In the genomic region with DNA sequence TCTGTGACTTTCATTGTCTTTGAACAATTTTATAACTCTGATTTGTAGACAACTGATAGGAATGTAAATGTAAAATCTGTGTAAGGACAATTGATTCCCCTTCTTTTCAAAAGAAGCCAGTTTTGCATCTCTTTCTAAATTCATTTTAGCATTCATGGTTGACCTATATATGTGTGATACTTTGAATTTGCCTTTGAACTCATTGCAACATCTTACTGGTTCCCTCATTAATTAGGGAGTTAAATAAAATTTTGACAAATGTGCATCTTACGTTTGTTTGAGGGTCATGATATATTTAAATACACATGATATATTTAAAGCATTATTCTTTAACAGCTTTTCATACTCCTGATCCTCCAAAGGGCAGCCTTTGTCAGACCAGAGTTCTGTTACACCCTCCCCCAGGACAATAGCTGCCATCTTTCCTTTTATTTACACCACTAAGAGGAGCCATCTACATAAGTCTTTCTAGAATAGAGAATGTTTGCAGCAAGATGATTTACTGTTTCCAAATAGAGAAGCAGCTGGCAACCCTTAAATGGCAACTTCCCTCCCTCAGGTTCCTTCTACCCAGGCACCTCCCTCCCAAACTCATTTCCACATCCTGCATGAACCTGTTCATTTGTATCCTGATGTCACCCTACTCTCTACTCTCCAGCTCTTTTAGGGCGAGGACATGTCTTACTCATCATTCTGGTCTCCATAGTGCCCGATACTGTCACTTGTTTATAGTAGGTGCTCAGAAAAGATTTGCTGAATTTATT, we compare ENCODE assay signal across 15 cellular contexts. TPM values are rescaled to one million over a fixed set of nuclear protein-coding genes. Genes with fewer than 3 reads are reported as not detected.
DNase-seq lines count a peak whose midpoint lies in the region; ATAC-seq and TF ChIP-seq lines count a peak whose summit lies in the region.
"Had no signal": no experiment of that assay in that cellular context is flagged by ENCODE, and none has a peak within 500 bp of the region (broad histone marks: within the 10 kb centered on the region; RNA-seq: fewer than 3 reads in every experiment).

No MANE protein-coding gene starts in this region.

- H3K4me1 ChIP-seq in mucosa of descending colon (ENCODE audit: low read depth), result peaks cover 2% of the 10 kb centered on the region

- no peaks in the 10 kb centered on the region for H3K9me3 ChIP-seq in mucosa of descending colon

- no peak overlapping the region for H3K4me3 ChIP-seq in mucosa of descending colon

- intact Hi-C loops in mucosa of descending colon (cut with DNase I, micrococcal nuclease), result loop anchor here in 1 of 2 donors (10.0 kb wide), 1 partner anchor 99 kb away; no protein-coding TSS in a partner anchor

- ATAC-seq in mucosa of descending colon (peak; percentile 16), GM18870 (IDR thresholded peaks at IDR 0.05; ENCODE audit: unreplicated experiment) (no peak)
- ATAC-seq: SK-N-SH treated with all-trans-retinoic acid at 6 μM for 48 hours; stimulated activated memory B cell treated with anti-CD40 and anti-IgM and Interleukin-4, amounts not matched to agents 10 μg/mL and 1 μg/mL and 100 μg/mL, for 72 hours had no signal

- DNase-seq in DMS53 (lab: John Stamatoyannopoulos, UW) (peak; percentile 49), DMS53 treated with DMSO at 0.1 percent for 48 hours (lab: John Stamatoyannopoulos, UW; ENCODE audit: unreplicated experiment) (no peak), NCI-H1436 (lab: John Stamatoyannopoulos, UW) (peak; percentile 16), RKO (ENCODE audit: low spot score) (peak; percentile 7), mucosa of descending colon (no peak), hepatic stellate cell (ENCODE audit: low spot score) (no peak), EL (no peak)
- DNase-seq: activated naive CD4-positive, alpha-beta T cell treated with anti-CD3 and anti-CD28 coated beads, Interleukin-2, amount 50 U/mL, for 16 hours; CD4-positive, CD25-positive, alpha-beta regulatory T cell; effector CD8-positive, alpha-beta T cell; mammary epithelial cell; NK-92 treated with Interleukin-12 subunit alpha and Interleukin-12 subunit beta, amount 100 ng/mL, for 24 hours had no signal

- no peaks in the 10 kb centered on the region for H3K36me3 ChIP-seq in mucosa of descending colon (ENCODE audit: low read depth)

- no peak for TF ChIP-seq CTCF in mucosa of descending colon (IDR thresholded peaks at IDR 0.05)

RNA-seq across cellular contexts. Expression of gene APPL2, which starts 40.2 kb away (rescaled TPM):
- total RNA-seq in mucosa of descending colon, result 100 to 1,000 TPM; 110 to 226 (median 138) TPM

RNA-seq across cellular contexts. Expression of gene C12orf75, which starts 54.3 kb away (rescaled TPM):
- total RNA-seq in mucosa of descending colon, result 100 to 1,000 TPM in 1 of 3 donors, 10 to 100 TPM in 2; 47.4 to 119 (median 81.7) TPM

Comparison
In these comparisons a context has a peak if more than half of its experiments do, and no peak if none do; other contexts are left out.
1. DNase-seq: peak in DMS53 (single experiment), NCI-H1436 (single experiment) and RKO (single experiment); none in DMS53 treated with DMSO at 0.1 percent for 48 hours (single experiment), mucosa of descending colon (0 of 3), hepatic stellate cell (single experiment) and EL (single experiment).